In the genomic region with DNA sequence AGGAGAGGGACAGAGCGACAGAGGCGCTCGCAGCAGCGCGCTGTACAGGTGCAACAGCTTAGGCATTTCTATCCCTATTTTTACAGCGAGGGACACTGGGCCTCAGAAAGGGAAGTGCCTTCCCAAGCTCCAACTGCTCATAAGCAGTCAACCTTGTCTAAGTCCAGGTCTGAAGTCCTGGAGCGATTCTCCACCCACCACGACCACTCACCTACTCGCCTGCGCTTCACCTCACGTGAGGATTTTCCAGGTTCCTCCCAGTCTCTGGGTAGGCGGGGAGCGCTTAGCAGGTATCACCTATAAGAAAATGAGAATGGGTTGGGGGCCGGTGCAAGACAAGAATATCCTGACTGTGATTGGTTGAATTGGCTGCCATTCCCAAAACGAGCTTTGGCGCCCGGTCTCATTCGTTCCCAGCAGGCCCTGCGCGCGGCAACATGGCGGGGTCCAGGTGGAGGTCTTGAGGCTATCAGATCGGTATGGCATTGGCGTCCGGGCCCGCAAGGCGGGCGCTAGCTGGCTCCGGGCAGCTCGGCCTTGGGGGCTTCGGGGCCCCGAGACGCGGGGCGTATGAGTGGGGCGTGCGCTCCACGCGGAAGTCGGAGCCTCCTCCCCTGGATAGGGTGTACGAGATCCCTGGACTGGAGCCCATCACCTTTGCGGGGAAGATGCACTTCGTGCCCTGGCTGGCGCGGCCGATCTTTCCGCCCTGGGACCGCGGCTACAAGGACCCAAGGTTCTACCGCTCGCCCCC, we compare ENCODE assay signal across 8 cellular contexts. TPM values are rescaled to one million over a fixed set of nuclear protein-coding genes. Genes with fewer than 3 reads are reported as not detected.
A peak's percentile ranks its signal among the peaks of the same experiment; 100 is the strongest.
DNase-seq lines count a peak whose midpoint lies in the region; ATAC-seq and TF ChIP-seq lines count a peak whose summit lies in the region.

A gene with protein sequence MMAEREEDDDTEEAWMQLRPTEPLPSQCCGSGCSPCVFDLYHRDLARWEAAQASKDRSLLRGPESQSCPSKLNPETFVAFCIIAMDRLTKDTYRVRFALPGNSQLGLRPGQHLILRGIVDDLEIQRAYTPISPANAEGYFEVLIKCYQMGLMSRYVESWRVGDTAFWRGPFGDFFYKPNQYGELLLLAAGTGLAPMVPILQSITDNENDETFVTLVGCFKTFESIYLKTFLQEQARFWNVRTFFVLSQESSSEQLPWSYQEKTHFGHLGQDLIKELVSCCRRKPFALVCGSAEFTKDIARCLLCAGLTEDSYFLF (minus strand): TSS at position 266 of the 754 bp plus-strand sequence. CDS start 4,414 bp downstream, outside the sequence.
A gene (plus strand): TSS at position 403 of the 754 bp plus-strand sequence. CDS start 77 bp downstream, at position 480.

- H3K14ac ChIP-seq in neuronal stem cell (ENCODE audit: low read length) = peak within 1 kb of the TSS; percentile 10

- H3K4me3 ChIP-seq in HFF-Myc (replicated peaks; ENCODE audit: low read depth, low read length) = peak within 1 kb of the TSS; percentile 87
- H3K4me3 ChIP-seq in SJSA1 = peak within 1 kb of the TSS; percentile 86
- peak within 1 kb of the TSS; percentile 80 to 83 for H3K4me3 ChIP-seq in gastroesophageal sphincter
- H3K4me3 ChIP-seq in neuronal stem cell (ENCODE audit: low read length in 2 of 2) = peak within 1 kb of the TSS; percentile 67 to 95
- peak within 1 kb of the TSS; percentile 91 to 99 (median 99) for H3K4me3 ChIP-seq in subcutaneous abdominal adipose tissue (ENCODE audit: low read depth in 1 of 5, low read length in 5 of 5)

- peak within 1 kb of the TSS; percentile 40 for H3K18ac ChIP-seq in neuronal stem cell (ENCODE audit: low read length)

- H3K4ac ChIP-seq in neuronal stem cell (ENCODE audit: low read length) = no peak within 1 kb of the TSS

- no peak within 1 kb of the TSS for H2BK12ac ChIP-seq in neuronal stem cell (ENCODE audit: low read length)

- no peak for TF ChIP-seq EP300 in gastroesophageal sphincter (IDR thresholded peaks at IDR 0.05)

- H3K27ac ChIP-seq in SJSA1 (peak within 1 kb of the TSS; percentile 53), gastroesophageal sphincter (peak within 1 kb of the TSS; percentile 1 to 90 (median 80)), neuronal stem cell (replicated peaks; ENCODE audit: low read length) (no peak within 1 kb of the TSS), subcutaneous abdominal adipose tissue (ENCODE audit: low read depth, low read length) (peak within 1 kb of the TSS; percentile 60)

- no peaks in the 10 kb centered on the region for H3K9me3 ChIP-seq in SJSA1 (replicated peaks)
- H3K9me3 ChIP-seq in gastroesophageal sphincter = no peaks in the 10 kb centered on the region
- H3K9me3 ChIP-seq in neuronal stem cell (replicated peaks in 1 of 2; ENCODE audit: control insufficient read depth in 2 of 2, insufficient read depth in 1 of 2, low read depth in 1 of 2, low read length in 2 of 2) = no peaks in the 10 kb centered on the region
- H3K9me3 ChIP-seq in subcutaneous abdominal adipose tissue (ENCODE audit: control insufficient read depth in 5 of 5, low read length in 5 of 5) = no peaks in the 10 kb centered on the region

- H3K9ac ChIP-seq in neuronal stem cell (ENCODE audit: low read depth, low read length, poor library complexity) (peak within 1 kb of the TSS; percentile 89), subcutaneous abdominal adipose tissue (ENCODE audit: low read length in 5 of 5) (peak within 1 kb of the TSS; percentile 68 to 97 (median 92))

- 0 to 3% methylated on average over 9 to 13 of the region's 51 CpGs for WGBS in gastroesophageal sphincter (ENCODE audit: low coverage in 1 of 2), 2 donors
- WGBS in neuronal stem cell (ENCODE audit: extremely low coverage in 2 of 2, insufficient read length in 2 of 2, insufficient replicate concordance in 1 of 2), 2 donors = no CpG with 5 or more reads among the region's 51 CpGs

- no peak within 1 kb of the TSS for H4K91ac ChIP-seq in neuronal stem cell (ENCODE audit: low read depth, low read length, poor library complexity)

- no peak within 1 kb of the TSS for H2BK15ac ChIP-seq in neuronal stem cell (ENCODE audit: low read length)

- H3K27me3 ChIP-seq in SJSA1 (replicated peaks) (no peaks in the 10 kb centered on the region), gastroesophageal sphincter (no peaks in the 10 kb centered on the region), neuronal stem cell (ENCODE audit: control insufficient read depth in 3 of 3, insufficient read depth in 3 of 3, low read depth in 1 of 3, low read length in 3 of 3) (no peaks in the 10 kb centered on the region), subcutaneous abdominal adipose tissue (ENCODE audit: control insufficient read depth in 5 of 5, insufficient read depth in 4 of 5, low read length in 5 of 5) (no peaks in the 10 kb centered on the region)

- no peak within 1 kb of the TSS for H2BK5ac ChIP-seq in neuronal stem cell (ENCODE audit: low read length)

- no peak within 1 kb of the TSS for H4K8ac ChIP-seq in neuronal stem cell (ENCODE audit: low read depth, low read length)

- H3K36me3 ChIP-seq in SJSA1 = peaks cover 43% of the 10 kb centered on the region
- peaks cover 0 to 32% of the 10 kb centered on the region in 2 donors for H3K36me3 ChIP-seq in gastroesophageal sphincter
- peaks cover 2 to 46% of the 10 kb centered on the region in 2 donors for H3K36me3 ChIP-seq in neuronal stem cell (replicated peaks in 1 of 2; ENCODE audit: control insufficient read depth in 2 of 2, insufficient read depth in 2 of 2, low read length in 2 of 2)
- peaks cover 2 to 22% (median 14%) of the 10 kb centered on the region in 5 donors for H3K36me3 ChIP-seq in subcutaneous abdominal adipose tissue (ENCODE audit: control insufficient read depth in 5 of 5, insufficient read depth in 5 of 5, low read length in 5 of 5)

- H3K4me1 ChIP-seq in SJSA1 (replicated peaks) = peaks cover 31% of the 10 kb centered on the region
- H3K4me1 ChIP-seq in gastroesophageal sphincter = peaks cover 0 to 42% (median 17%) of the 10 kb centered on the region in 3 donors
- peaks cover 9 to 13% of the 10 kb centered on the region in 2 donors for H3K4me1 ChIP-seq in neuronal stem cell (ENCODE audit: control insufficient read depth in 2 of 2, insufficient read depth in 1 of 2, low read depth in 1 of 2, low read length in 2 of 2)
- H3K4me1 ChIP-seq in subcutaneous abdominal adipose tissue (ENCODE audit: control insufficient read depth in 5 of 5, insufficient read depth in 5 of 5, low read length in 5 of 5) = peaks cover 8 to 25% (median 24%) of the 10 kb centered on the region in 5 donors

- DNase-seq in GM04503 (ENCODE audit: low read depth) (peak; percentile 85), HFF-Myc (ENCODE audit: extremely low read depth, low read depth) (peak; percentile 94), MV-4-11 (lab: John Stamatoyannopoulos, UW) (peak; percentile 91), SJSA1 (ENCODE audit: low read depth in 1 of 2, low spot score in 2 of 2) (peak; percentile 90 to 92), neuronal stem cell (ENCODE audit: low spot score) (peak; percentile 94)
- peak; percentile 61 to 82 (median 76) for DNase-seq in activated naive CD4-positive, alpha-beta T cell (lab: John Stamatoyannopoulos, UW)

- H2BK120ac ChIP-seq in neuronal stem cell (ENCODE audit: low read depth, low read length) = no peak within 1 kb of the TSS

- ATAC-seq in gastroesophageal sphincter = peak; percentile 99

- peak within 1 kb of the TSS; percentile 83 for H3K4me2 ChIP-seq in neuronal stem cell (ENCODE audit: insufficient read depth, low read length, poor library complexity, severe bottlenecking)

- peak within 1 kb of the TSS; percentile 61 for H3K23ac ChIP-seq in neuronal stem cell (ENCODE audit: low read depth, low read length, poor library complexity)

- peak; percentile 23 to 42 for TF ChIP-seq POLR2A in gastroesophageal sphincter (IDR thresholded peaks at IDR 0.05)

- peak within 1 kb of the TSS; percentile 86 for H2AFZ ChIP-seq in neuronal stem cell (ENCODE audit: low read length)

- TF ChIP-seq CTCF in HFF-Myc (IDR thresholded peaks at IDR 0.05; ENCODE audit: low read depth, low read length, missing control alignments) = no peak
- TF ChIP-seq CTCF in gastroesophageal sphincter (IDR thresholded peaks at IDR 0.05) = peak in 1 of 4 experiments; percentile 7

- H3K79me1 ChIP-seq in neuronal stem cell (ENCODE audit: low read depth, low read length) = peaks cover 5% of the 10 kb centered on the region

- H2AK5ac ChIP-seq in neuronal stem cell (ENCODE audit: low read depth, low read length) = no peak within 1 kb of the TSS

RNA-seq across cellular contexts. Expression of the first gene that starts in this region (rescaled TPM):
- total RNA-seq in SJSA1 (2014; rRNA removed; shearing (Covaris generic)) = 2.5 and 4.9 TPM in 2 replicates
- total RNA-seq in gastroesophageal sphincter = 1 to 10 TPM; 2.2 to 4.1 (median 3.0) TPM
- polyA plus RNA-seq in neuronal stem cell (2013, experiment 1 of 2) = 6.5 TPM
- 6.5 TPM for polyA plus RNA-seq in neuronal stem cell (2013, experiment 2 of 2)

RNA-seq across cellular contexts. Expression of the second gene that starts in this region (rescaled TPM):
- 133 and 157 TPM in 2 replicates for total RNA-seq in SJSA1 (2014; rRNA removed; shearing (Covaris generic))
- total RNA-seq in gastroesophageal sphincter = 10 to 100 TPM; 37.3 to 64.5 (median 52.0) TPM
- 69.4 TPM for polyA plus RNA-seq in neuronal stem cell (2013, experiment 1 of 2)
- 69.8 TPM for polyA plus RNA-seq in neuronal stem cell (2013, experiment 2 of 2)
